In the genomic region with DNA sequence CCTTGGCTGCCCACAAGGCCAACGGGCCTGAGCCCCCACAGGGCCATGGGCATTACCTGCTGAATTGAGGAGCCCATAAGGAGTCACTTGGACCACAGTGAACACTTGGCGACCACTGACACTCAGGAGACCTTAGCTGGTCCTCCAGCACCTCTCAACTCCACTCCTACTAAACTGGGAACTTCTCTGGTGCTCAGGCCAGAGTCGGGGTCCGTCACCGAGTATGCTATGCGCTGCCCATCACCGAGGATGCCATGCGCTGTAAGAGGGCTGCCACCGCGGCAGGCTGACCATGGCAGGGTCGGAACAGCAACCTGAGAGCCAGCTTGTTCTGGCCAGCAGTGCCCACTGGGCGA, we compare ENCODE assay signal across 8 cellular contexts. TPM values are rescaled to one million over a fixed set of nuclear protein-coding genes. Genes with fewer than 3 reads are reported as not detected.
DNase-seq lines count a peak whose midpoint lies in the region; ATAC-seq and TF ChIP-seq lines count a peak whose summit lies in the region.

No MANE protein-coding gene starts in this region.

- H3K36me3 Mint-ChIP-seq in GM23338 (ENCODE audit: low read depth): peaks cover 38% of the 10 kb centered on the region

- H3K9me3 ChIP-seq in WERI-Rb-1 (ENCODE audit: severe bottlenecking) (no peaks in the 10 kb centered on the region), skeletal muscle tissue (ENCODE audit: control insufficient read depth in 3 of 3, low read length in 3 of 3) (no peaks in the 10 kb centered on the region)

- H3K27ac ChIP-seq in GM23338 (ENCODE audit: low read depth): no peak overlapping the region
- H3K27ac ChIP-seq in WERI-Rb-1: peak overlapping the region; percentile 87
- H3K27ac ChIP-seq in foreskin keratinocyte: peak overlapping the region; percentile 93
- peak overlapping the region; percentile 99 for H3K27ac ChIP-seq in skeletal muscle tissue (ENCODE audit: low read depth, low read length)

- ATAC-seq in GM23338: no peak
- no peak for ATAC-seq in foreskin keratinocyte
- no peak for ATAC-seq in HG02938 (IDR thresholded peaks at IDR 0.05; ENCODE audit: unreplicated experiment)

- H3K4me1 Mint-ChIP-seq in GM23338: peaks cover 32% of the 10 kb centered on the region

- peaks cover 11% of the 10 kb centered on the region for H4K20me1 ChIP-seq in GM23338 (replicated peaks; ENCODE audit: insufficient read depth)

- H3K79me2 ChIP-seq in GM23338 (replicated peaks; ENCODE audit: insufficient read depth): peaks cover 21% of the 10 kb centered on the region

- H3K27me3 Mint-ChIP-seq in GM23338 (ENCODE audit: insufficient read depth, low read depth, poor library complexity): peaks cover 37% of the 10 kb centered on the region

- DNase-seq in GM23338 (ENCODE audit: low spot score) (no peak), WERI-Rb-1 (no peak), foreskin keratinocyte (no peak), H7 (no peak), NK-92 (lab: John Stamatoyannopoulos, UW; ENCODE audit: unreplicated experiment) (no peak), HuH-7 (ENCODE audit: low spot score) (no peak)

- peaks cover 12% of the 10 kb centered on the region; the same call in 1 of the 2 replicates for H3K27me3 ChIP-seq in GM23338 (ENCODE audit: insufficient read depth)
- H3K27me3 ChIP-seq in WERI-Rb-1 (ENCODE audit: insufficient read depth, low read depth, severe bottlenecking): no peaks in the 10 kb centered on the region
- no peaks in the 10 kb centered on the region for H3K27me3 ChIP-seq in foreskin keratinocyte
- no peaks in the 10 kb centered on the region for H3K27me3 ChIP-seq in skeletal muscle tissue (ENCODE audit: control insufficient read depth in 3 of 3, insufficient read depth in 3 of 3, low read length in 3 of 3)
- no peaks in the 10 kb centered on the region; the same call in 1 of the 2 replicates for H3K27me3 ChIP-seq in H7 (ENCODE audit: control insufficient read depth, insufficient read depth, low read length)

- H3K4me1 ChIP-seq in GM23338 (ENCODE audit: insufficient read depth) (peaks cover 31% of the 10 kb centered on the region), foreskin keratinocyte (peaks cover 23% of the 10 kb centered on the region), skeletal muscle tissue (ENCODE audit: control insufficient read depth in 3 of 3, insufficient read depth in 3 of 3, low read length in 3 of 3) (peaks cover 58 to 66% (median 64%) of the 10 kb centered on the region in 3 donors)

- no peak overlapping the region for H2AFZ ChIP-seq in GM23338

- H3K4me3 Mint-ChIP-seq in GM23338: peak overlapping the region; percentile 63

- H3K4me3 ChIP-seq in GM23338 (peak overlapping the region; percentile 92), WERI-Rb-1 (ENCODE audit: low read depth, low read length) (peak overlapping the region; percentile 67), skeletal muscle tissue (ENCODE audit: low read length in 3 of 3) (peak overlapping the region; percentile 83 to 94 (median 93)), H7 (ENCODE audit: insufficient read depth, low read depth, low read length) (no peak overlapping the region)

- no peaks in the 10 kb centered on the region for H3K9me3 Mint-ChIP-seq in GM23338

- H3K4me2 ChIP-seq in GM23338: peak overlapping the region; percentile 98

- H3F3A ChIP-seq in GM23338 (replicated peaks; ENCODE audit: low read depth): peaks cover 34% of the 10 kb centered on the region

- peak overlapping the region; percentile 95 to 100 (median 100) for H3K9ac ChIP-seq in skeletal muscle tissue (ENCODE audit: low read depth in 1 of 3, low read length in 3 of 3)

- H3K9me2 ChIP-seq in GM23338 (ENCODE audit: insufficient read depth): no peaks in the 10 kb centered on the region

- H3K36me3 ChIP-seq in GM23338 (ENCODE audit: insufficient read depth) (peaks cover 13% of the 10 kb centered on the region), WERI-Rb-1 (no peaks in the 10 kb centered on the region; the same call in 1 of the 2 replicates), skeletal muscle tissue (ENCODE audit: control insufficient read depth in 3 of 3, insufficient read depth in 3 of 3, low read length in 3 of 3) (peaks cover 28 to 37% (median 33%) of the 10 kb centered on the region in 3 donors), H7 (replicated peaks; ENCODE audit: control insufficient read depth, insufficient read depth, low read length) (peaks cover 21% of the 10 kb centered on the region)

- peak overlapping the region; percentile 82 for H3K27ac Mint-ChIP-seq in GM23338

- no peak for TF ChIP-seq CTCF in GM23338 (conservative IDR thresholded peaks at IDR 0.05; ENCODE audit: low read depth in 2 of 2)
- no peak for TF ChIP-seq CTCF in WERI-Rb-1 (IDR thresholded peaks at IDR 0.05; ENCODE audit: low read depth, low read length)
- TF ChIP-seq CTCF in foreskin keratinocyte (conservative IDR thresholded peaks at IDR 0.05): no peak

TF ChIP-seq in GM23338, 12 proteins besides CTCF, POLR2A, EP300 and RAD21 (continues in another document):
- TF ChIP-seq CREB1 (CRISPR knock-in tag; IDR thresholded peaks at IDR 0.05; ENCODE audit: low read depth) (no peak), EZH2phosphoT487 (IDR thresholded peaks at IDR 0.05; ENCODE audit: unreplicated experiment) (no peak), JUNB (IDR thresholded peaks at IDR 0.05; ENCODE audit: unreplicated experiment) (no peak), NANOG (IDR thresholded peaks at IDR 0.05; ENCODE audit: borderline replicate concordance) (no peak), ZNF114 (CRISPR knock-in tag; IDR thresholded peaks at IDR 0.05) (no peak), EZH2 (IDR thresholded peaks at IDR 0.05; ENCODE audit: low read depth, unreplicated experiment) (no peak), STAT1 (IDR thresholded peaks at IDR 0.05; ENCODE audit: unreplicated experiment) (no peak), ZNF331 (CRISPR knock-in tag; IDR thresholded peaks at IDR 0.05; ENCODE audit: low read depth) (no peak), POLR2AphosphoS5 (IDR thresholded peaks at IDR 0.05; ENCODE audit: low read depth) (no peak)
- TF ChIP-seq, protein P1, sequence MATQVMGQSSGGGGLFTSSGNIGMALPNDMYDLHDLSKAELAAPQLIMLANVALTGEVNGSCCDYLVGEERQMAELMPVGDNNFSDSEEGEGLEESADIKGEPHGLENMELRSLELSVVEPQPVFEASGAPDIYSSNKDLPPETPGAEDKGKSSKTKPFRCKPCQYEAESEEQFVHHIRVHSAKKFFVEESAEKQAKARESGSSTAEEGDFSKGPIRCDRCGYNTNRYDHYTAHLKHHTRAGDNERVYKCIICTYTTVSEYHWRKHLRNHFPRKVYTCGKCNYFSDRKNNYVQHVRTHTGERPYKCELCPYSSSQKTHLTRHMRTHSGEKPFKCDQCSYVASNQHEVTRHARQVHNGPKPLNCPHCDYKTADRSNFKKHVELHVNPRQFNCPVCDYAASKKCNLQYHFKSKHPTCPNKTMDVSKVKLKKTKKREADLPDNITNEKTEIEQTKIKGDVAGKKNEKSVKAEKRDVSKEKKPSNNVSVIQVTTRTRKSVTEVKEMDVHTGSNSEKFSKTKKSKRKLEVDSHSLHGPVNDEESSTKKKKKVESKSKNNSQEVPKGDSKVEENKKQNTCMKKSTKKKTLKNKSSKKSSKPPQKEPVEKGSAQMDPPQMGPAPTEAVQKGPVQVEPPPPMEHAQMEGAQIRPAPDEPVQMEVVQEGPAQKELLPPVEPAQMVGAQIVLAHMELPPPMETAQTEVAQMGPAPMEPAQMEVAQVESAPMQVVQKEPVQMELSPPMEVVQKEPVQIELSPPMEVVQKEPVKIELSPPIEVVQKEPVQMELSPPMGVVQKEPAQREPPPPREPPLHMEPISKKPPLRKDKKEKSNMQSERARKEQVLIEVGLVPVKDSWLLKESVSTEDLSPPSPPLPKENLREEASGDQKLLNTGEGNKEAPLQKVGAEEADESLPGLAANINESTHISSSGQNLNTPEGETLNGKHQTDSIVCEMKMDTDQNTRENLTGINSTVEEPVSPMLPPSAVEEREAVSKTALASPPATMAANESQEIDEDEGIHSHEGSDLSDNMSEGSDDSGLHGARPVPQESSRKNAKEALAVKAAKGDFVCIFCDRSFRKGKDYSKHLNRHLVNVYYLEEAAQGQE (IDR thresholded peaks at IDR 0.05; ENCODE audit: unreplicated experiment): no peak

RNA-seq across cellular contexts. Expression of a gene that starts 0.6 kb away (rescaled TPM):
- total RNA-seq in GM23338 (2014; rRNA removed; shearing (Covaris generic)): 83.6 and 92.6 TPM in 2 replicates
- 52.5 and 58.0 TPM in 2 replicates for polyA plus RNA-seq in GM23338 (2016; fragmentation: Nextera tagmentation; extraction: Ambion mirVana)
- total RNA-seq in foreskin keratinocyte: 95.8 and 127 TPM in 2 replicates
- 109 and 123 TPM in 2 replicates for polyA plus RNA-seq in foreskin keratinocyte
- 54.8 TPM for total RNA-seq in skeletal muscle tissue
- 161 and 184 TPM in 2 replicates for total RNA-seq in H7 (2014; rRNA removed; shearing (Covaris generic))

RNA-seq across cellular contexts. Expression of a gene that starts 13.4 kb away (rescaled TPM):
- total RNA-seq in GM23338 (2014; rRNA removed; shearing (Covaris generic)): 101 and 102 TPM in 2 replicates
- polyA plus RNA-seq in GM23338 (2016; fragmentation: Nextera tagmentation; extraction: Ambion mirVana): 32.3 and 37.7 TPM in 2 replicates
- 113 and 121 TPM in 2 replicates for total RNA-seq in foreskin keratinocyte
- polyA plus RNA-seq in foreskin keratinocyte: 100 and 109 TPM in 2 replicates
- total RNA-seq in skeletal muscle tissue: 32.4 TPM
- 131 and 148 TPM in 2 replicates for total RNA-seq in H7 (2014; rRNA removed; shearing (Covaris generic))

RNA-seq across cellular contexts. Expression of a gene that starts 26.3 kb away (rescaled TPM):
- 1.2 and 10.1 TPM in 2 replicates for total RNA-seq in GM23338 (2014; rRNA removed; shearing (Covaris generic))
- polyA plus RNA-seq in GM23338 (2016; fragmentation: Nextera tagmentation; extraction: Ambion mirVana) (4.0 and 5.8 TPM in 2 replicates), foreskin keratinocyte (0.58 and 0.80 TPM in 2 replicates)
- total RNA-seq in foreskin keratinocyte (0.60 and 0.71 TPM in 2 replicates), skeletal muscle tissue (3.7 TPM)
- 0.67 and 5.1 TPM in 2 replicates for total RNA-seq in H7 (2014; rRNA removed; shearing (Covaris generic))

RNA-seq across cellular contexts. Expression of a gene that starts 38.5 kb away (rescaled TPM):
- total RNA-seq in GM23338 (2014; rRNA removed; shearing (Covaris generic)): 29.4 and 34.4 TPM in 2 replicates
- polyA plus RNA-seq in GM23338 (2016; fragmentation: Nextera tagmentation; extraction: Ambion mirVana) (18.0 and 18.2 TPM in 2 replicates), foreskin keratinocyte (13.6 and 16.4 TPM in 2 replicates)
- total RNA-seq in foreskin keratinocyte (12.9 and 13.8 TPM in 2 replicates), skeletal muscle tissue (21.4 TPM)
- 34.7 and 56.2 TPM in 2 replicates for total RNA-seq in H7 (2014; rRNA removed; shearing (Covaris generic))
